Comparison of ENCODE assay signal across 8 cellular contexts in genomic region chr12:103548622-103549601, GRCh38. TPM values are rescaled to one million over a fixed set of nuclear protein-coding genes. Genes with fewer than 3 reads are reported as not detected.
DNase-seq lines count a peak whose midpoint lies in the region; ATAC-seq and TF ChIP-seq lines count a peak whose summit lies in the region.

No MANE protein-coding gene starts in this region.

- intact Hi-C loops in CD4-positive, alpha-beta T cell (cut with DNase I, micrococcal nuclease) = loop anchor here (1.0 to 10.0 kb wide), 8 partner anchors 52 to 1608 kb away; partner anchors contain the start of gene IGF1 (in 2 of the 2)
- intact Hi-C loops in PC-9 (cut with micrococcal nuclease; ENCODE audit: unreplicated experiment) = loop anchor here (1.0 to 5.0 kb wide), 4 partner anchors 52 to 666 kb away; no protein-coding TSS in a partner anchor

- H3K4me1 ChIP-seq in PC-9 (replicated peaks; ENCODE audit: insufficient read depth) = no peaks in the 10 kb centered on the region
- H3K4me1 ChIP-seq in fibroblast of lung (ENCODE audit: control insufficient read depth, extremely low read depth, insufficient read depth, low read length) = no peaks in the 10 kb centered on the region
- no peaks in the 10 kb centered on the region for H3K4me1 ChIP-seq in neural progenitor cell

- H3K27ac Mint-ChIP-seq in CD4-positive, alpha-beta T cell = no peak overlapping the region
- no peak overlapping the region for H3K27ac Mint-ChIP-seq in neural progenitor cell

- H4K20me1 ChIP-seq in PC-9 (ENCODE audit: insufficient read depth) (no peaks in the 10 kb centered on the region), fibroblast of lung (ENCODE audit: control insufficient read depth, extremely low read depth, insufficient read depth, low read length) (no peaks in the 10 kb centered on the region), neural progenitor cell (ENCODE audit: low read depth) (no peaks in the 10 kb centered on the region)

- CTCF ChIA-PET in CD4-positive, alpha-beta T cell (lab: Charles Lee) = interaction anchor here (0.7 to 2.1 kb wide), 5 partner anchors 24 to 1609 kb away, joined by 3 to 14 read pairs (median 3); no protein-coding TSS in a partner anchor
- CTCF ChIA-PET in PC-9 (lab: Charles Lee) = interaction anchor here (0.6 kb wide), 1 partner anchor 82 kb away, joined by 3 read pairs; no protein-coding TSS in a partner anchor

- H3K9ac ChIP-seq in fibroblast of lung (ENCODE audit: insufficient read depth, low read length) (no peak overlapping the region), neural progenitor cell (no peak overlapping the region)

- H3K4me2 ChIP-seq in PC-9 (no peak overlapping the region), fibroblast of lung (ENCODE audit: extremely low read depth, insufficient read depth, low read length) (no peak overlapping the region), neural progenitor cell (no peak overlapping the region)

- peak; percentile 44 to 68 (median 48) for DNase-seq in CD4-positive, alpha-beta T cell
- DNase-seq in Jurkat, Clone E6-1 (ENCODE audit: low read depth, low spot score) = peak; percentile 58
- DNase-seq in PC-9 (peak; percentile 58 to 61), fibroblast of lung (ENCODE audit: low read depth in 2 of 2) (peak; percentile 53 to 75), neural progenitor cell (ENCODE audit: low spot score) (peak; percentile 80), superior temporal gyrus (ENCODE audit: extremely low spot score) (peak; percentile 95)
- DNase-seq in activated T-cell treated with anti-CD3 and anti-CD28 coated beads, Interleukin-2, amount 50 U/mL, for 1 hour = peak; percentile 62

- POLR2A ChIA-PET in CD4-positive, alpha-beta T cell (lab: Charles Lee) = no interaction called here
- POLR2A ChIA-PET in PC-9 (lab: Charles Lee; ENCODE audit: unreplicated experiment) = no interaction called here

- peak; percentile 60 for ATAC-seq in CD4-positive, alpha-beta T cell (ENCODE audit: poor library complexity)
- peak; percentile 76 for ATAC-seq in GM19463 (IDR thresholded peaks at IDR 0.05; ENCODE audit: unreplicated experiment)

- H3K79me2 ChIP-seq in PC-9 (ENCODE audit: low read depth) (no peaks in the 10 kb centered on the region), fibroblast of lung (ENCODE audit: control insufficient read depth, insufficient read depth, low read length) (no peaks in the 10 kb centered on the region), neural progenitor cell (ENCODE audit: low read depth) (no peaks in the 10 kb centered on the region)

- no peak overlapping the region for H3K4me3 ChIP-seq in Jurkat, Clone E6-1 (ENCODE audit: low read length)
- H3K4me3 ChIP-seq in PC-9 = no peak overlapping the region
- no peak overlapping the region for H3K4me3 ChIP-seq in fibroblast of lung (replicated peaks in 1 of 4; ENCODE audit: control extremely low read depth in 1 of 4, insufficient read depth in 1 of 4, low read depth in 3 of 4, low read length in 4 of 4)
- no peak overlapping the region for H3K4me3 ChIP-seq in neural progenitor cell

- H3K9me3 Mint-ChIP-seq in CD4-positive, alpha-beta T cell = no peaks in the 10 kb centered on the region
- peaks cover 15% of the 10 kb centered on the region for H3K9me3 Mint-ChIP-seq in neural progenitor cell

- H3K9me2 ChIP-seq in PC-9 (ENCODE audit: insufficient read depth) = peaks cover 3% of the 10 kb centered on the region; the same call in 1 of the 2 replicates

- no peaks in the 10 kb centered on the region for H3K27me3 ChIP-seq in CD4-positive, alpha-beta T cell (ENCODE audit: control insufficient read depth, insufficient read depth, low read length)
- H3K27me3 ChIP-seq in PC-9 (ENCODE audit: insufficient read depth, low read depth) = peaks cover 16% of the 10 kb centered on the region
- no peaks in the 10 kb centered on the region for H3K27me3 ChIP-seq in fibroblast of lung (ENCODE audit: control insufficient read depth, insufficient read depth, low read length)
- H3K27me3 ChIP-seq in neural progenitor cell = no peaks in the 10 kb centered on the region

- peaks cover 28% of the 10 kb centered on the region for H3K27me3 Mint-ChIP-seq in CD4-positive, alpha-beta T cell
- peaks cover 12% of the 10 kb centered on the region for H3K27me3 Mint-ChIP-seq in neural progenitor cell (ENCODE audit: insufficient read depth, low read depth)

- no TSS peak for BruUV-seq in PC-9 (replicated peaks; lab: Mats Ljungman, UMichigan)

- TF ChIP-seq CTCF in CD4-positive, alpha-beta T cell (IDR thresholded peaks at IDR 0.05) = peak; percentile 79
- TF ChIP-seq CTCF in PC-9 (conservative IDR thresholded peaks at IDR 0.05) (peak; percentile 95), fibroblast of lung (conservative IDR thresholded peaks at IDR 0.05 in 1 of 2, IDR thresholded peaks at IDR 0.05 in 1 of 2; ENCODE audit: low read depth in 1 of 2, low read length in 2 of 2) (peak; percentile 86 to 91), neural progenitor cell (IDR thresholded peaks at IDR 0.05) (peak; percentile 95)

- H3K4me1 Mint-ChIP-seq in CD4-positive, alpha-beta T cell (ENCODE audit: low read depth) = no peaks in the 10 kb centered on the region
- peaks cover 12% of the 10 kb centered on the region for H3K4me1 Mint-ChIP-seq in neural progenitor cell

- H3K36me3 ChIP-seq in PC-9 (ENCODE audit: low read depth) (no peaks in the 10 kb centered on the region), fibroblast of lung (ENCODE audit: control insufficient read depth, insufficient read depth, low read length) (no peaks in the 10 kb centered on the region), neural progenitor cell (no peaks in the 10 kb centered on the region)

- no peaks in the 10 kb centered on the region for H3K9me3 ChIP-seq in CD4-positive, alpha-beta T cell (ENCODE audit: control insufficient read depth, low read length)
- H3K9me3 ChIP-seq in PC-9 (ENCODE audit: insufficient read depth, low read depth) = no peaks in the 10 kb centered on the region
- no peaks in the 10 kb centered on the region for H3K9me3 ChIP-seq in fibroblast of lung (ENCODE audit: control insufficient read depth, insufficient read depth, low read depth, low read length)
- no peaks in the 10 kb centered on the region for H3K9me3 ChIP-seq in neural progenitor cell (ENCODE audit: low read depth)

- no peak overlapping the region for H3K27ac ChIP-seq in CD4-positive, alpha-beta T cell (ENCODE audit: low read depth, low read length)
- no peak overlapping the region for H3K27ac ChIP-seq in PC-9
- no peak overlapping the region for H3K27ac ChIP-seq in fibroblast of lung (ENCODE audit: insufficient read depth, low read length)
- no peak overlapping the region for H3K27ac ChIP-seq in neural progenitor cell

- H2AFZ ChIP-seq in PC-9 (no peak overlapping the region), fibroblast of lung (ENCODE audit: low read length) (no peak overlapping the region), neural progenitor cell (replicated peaks) (no peak overlapping the region)

- no peaks in the 10 kb centered on the region for H3K36me3 Mint-ChIP-seq in CD4-positive, alpha-beta T cell (ENCODE audit: low read depth)
- no peaks in the 10 kb centered on the region for H3K36me3 Mint-ChIP-seq in neural progenitor cell

- H3K4me3 Mint-ChIP-seq in CD4-positive, alpha-beta T cell = no peak overlapping the region
- no peak overlapping the region for H3K4me3 Mint-ChIP-seq in neural progenitor cell

- H3F3A ChIP-seq in PC-9 (ENCODE audit: insufficient read depth, low read depth) (no peaks in the 10 kb centered on the region), neural progenitor cell (ENCODE audit: low read depth) (no peaks in the 10 kb centered on the region)

RNA-seq across cellular contexts. Expression of gene STAB2, which starts 38.2 kb away (rescaled TPM):
- not detected for total RNA-seq in CD4-positive, alpha-beta T cell
- polyA plus RNA-seq in Jurkat, Clone E6-1 (2012; ENCODE audit: insufficient read depth, insufficient read length) = not detected
- total RNA-seq in PC-9 (2021) = not detected in 2 replicates
- not detected in 2 replicates for total RNA-seq in fibroblast of lung
- polyA plus RNA-seq in fibroblast of lung = not detected in 2 replicates
- 0.13 TPM in 1 of 2 replicates, not detected in the other for polyA plus RNA-seq in fibroblast of lung (2012)
- not detected in 2 replicates for polyA minus RNA-seq in fibroblast of lung (ENCODE audit: low replicate concordance)
- total RNA-seq in neural progenitor cell (ENCODE audit: low replicate concordance) = not detected in 2 replicates

RNA-seq across cellular contexts. Expression of gene C12orf42, which starts 53.1 kb away (rescaled TPM):
- 1 to 10 TPM; 3.9 to 4.8 TPM for total RNA-seq in CD4-positive, alpha-beta T cell
- polyA plus RNA-seq in Jurkat, Clone E6-1 (2012; ENCODE audit: insufficient read depth, insufficient read length) = not detected
- total RNA-seq in PC-9 (2021) (not detected in 2 replicates), fibroblast of lung (not detected in 2 replicates), neural progenitor cell (ENCODE audit: low replicate concordance) (0.56 and 1.1 TPM in 2 replicates)
- polyA plus RNA-seq in fibroblast of lung = not detected in 2 replicates
- not detected in 2 replicates for polyA plus RNA-seq in fibroblast of lung (2012)
- polyA minus RNA-seq in fibroblast of lung (ENCODE audit: low replicate concordance) = not detected in 2 replicates
